1 cellular context compared by ENCODE assay signal in the genomic region with DNA sequence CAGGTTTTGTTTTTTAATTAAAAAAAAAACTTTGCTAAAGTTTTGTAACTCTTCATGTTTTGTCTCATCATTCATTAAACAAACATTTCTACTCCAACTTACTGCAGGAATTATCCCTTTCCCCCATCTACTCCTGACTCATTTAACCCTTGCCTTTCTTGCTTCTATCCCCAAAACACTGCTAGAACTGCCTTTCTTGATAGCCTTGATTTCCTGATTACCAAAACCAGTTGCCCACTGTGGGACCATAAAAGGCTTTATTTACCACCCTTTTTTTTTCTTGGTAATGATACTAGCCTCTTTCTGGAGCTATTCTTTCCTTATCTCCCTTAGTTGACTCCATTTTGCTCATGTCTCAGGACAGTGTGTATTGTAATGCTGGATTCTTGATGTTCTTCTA.
TF ChIP-seq lines count a peak whose summit lies in the region.

No MANE protein-coding gene starts in this region.

TF ChIP-seq in IMR-90, 13 proteins besides CTCF, POLR2A, EP300 and RAD21:
- TF ChIP-seq CEBPB (IDR thresholded peaks at IDR 0.05; ENCODE audit: low read depth, low read length): no peak
- no peak for TF ChIP-seq RCOR1 (IDR thresholded peaks at IDR 0.05; ENCODE audit: insufficient replicate concordance, low read length)
- no peak for TF ChIP-seq ELK1 (IDR thresholded peaks at IDR 0.05; ENCODE audit: borderline replicate concordance, low read depth, low read length)
- TF ChIP-seq RFX5 (IDR thresholded peaks at IDR 0.05; ENCODE audit: low read depth, low read length): no peak
- no peak for TF ChIP-seq SMC3 (IDR thresholded peaks at IDR 0.05; ENCODE audit: low read depth, low read length)
- TF ChIP-seq BHLHE40 (IDR thresholded peaks at IDR 0.05; ENCODE audit: low read depth, low read length): no peak
- no peak for TF ChIP-seq MAFK (IDR thresholded peaks at IDR 0.05; ENCODE audit: low read depth, low read length)
- TF ChIP-seq, protein P1, sequence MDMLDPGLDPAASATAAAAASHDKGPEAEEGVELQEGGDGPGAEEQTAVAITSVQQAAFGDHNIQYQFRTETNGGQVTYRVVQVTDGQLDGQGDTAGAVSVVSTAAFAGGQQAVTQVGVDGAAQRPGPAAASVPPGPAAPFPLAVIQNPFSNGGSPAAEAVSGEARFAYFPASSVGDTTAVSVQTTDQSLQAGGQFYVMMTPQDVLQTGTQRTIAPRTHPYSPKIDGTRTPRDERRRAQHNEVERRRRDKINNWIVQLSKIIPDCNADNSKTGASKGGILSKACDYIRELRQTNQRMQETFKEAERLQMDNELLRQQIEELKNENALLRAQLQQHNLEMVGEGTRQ (IDR thresholded peaks at IDR 0.05; ENCODE audit: low read depth, low read length): no peak
- TF ChIP-seq MAZ (IDR thresholded peaks at IDR 0.05; ENCODE audit: borderline replicate concordance, low read depth, low read length): no peak
- no peak for TF ChIP-seq MXI1 (IDR thresholded peaks at IDR 0.05; ENCODE audit: borderline replicate concordance, low read depth, low read length)
- TF ChIP-seq NFE2L2 (IDR thresholded peaks at IDR 0.05; ENCODE audit: low read depth, low read length): no peak
- no peak for TF ChIP-seq FOS (IDR thresholded peaks at IDR 0.05; ENCODE audit: low read depth, low read length)
- no peak for TF ChIP-seq CHD1 (IDR thresholded peaks at IDR 0.05; ENCODE audit: low read depth, low read length)
TF ChIP-seq in IMR-90: peak in this region for 0.
